Comparison of ENCODE assay signal across 26 cellular contexts in the genomic region with DNA sequence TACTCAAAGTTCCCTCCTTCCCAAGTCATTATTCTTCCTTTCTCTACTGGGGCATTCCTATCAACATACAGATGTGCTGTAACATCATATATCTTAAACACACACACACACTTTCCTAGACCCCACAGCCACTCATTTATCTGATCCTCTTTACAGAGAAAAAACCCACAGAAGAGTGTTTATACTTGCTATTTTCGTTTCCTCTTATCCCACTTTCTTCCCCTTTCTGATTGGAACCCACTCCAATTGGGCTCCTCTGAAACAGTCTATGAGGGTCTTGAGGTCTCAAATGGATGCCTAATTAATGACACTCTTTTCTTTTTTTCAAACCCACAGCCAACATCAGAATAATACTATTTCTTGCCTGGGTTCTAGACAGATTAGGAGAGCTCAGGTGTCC.
"Had no signal": no experiment of that assay in that cellular context is flagged by ENCODE, and none has a peak within 500 bp of the region (broad histone marks: within the 10 kb centered on the region; RNA-seq: fewer than 3 reads in every experiment).

No MANE protein-coding gene starts in this region.

- H3K36me3 ChIP-seq: adrenal gland, ascending aorta, cardiac muscle cell, colonic mucosa, right lobe of liver, upper lobe of left lung, vagina, WERI-Rb-1 had no signal

- H3K4me3 ChIP-seq: adrenal gland, ascending aorta, cardiac muscle cell, colonic mucosa, dorsolateral prefrontal cortex, right lobe of liver, smooth muscle cell, upper lobe of left lung, vagina had no signal

- H3K27me3 ChIP-seq: adrenal gland, ascending aorta, cardiac muscle cell, colonic mucosa, right lobe of liver, upper lobe of left lung, vagina had no signal

- H3K9me3 ChIP-seq: adrenal gland, ascending aorta, colonic mucosa, right lobe of liver, upper lobe of left lung, vagina had no signal

- H3K4me1 ChIP-seq: adrenal gland, ascending aorta, colonic mucosa, right lobe of liver, upper lobe of left lung, vagina had no signal

- DNase-seq: activated CD4-positive, alpha-beta T cell treated with anti-CD3 and anti-CD28 coated beads for 48 hours; activated CD4-positive, alpha-beta T cell treated with anti-CD3 and anti-CD28 coated beads, Interleukin-2, amount 50 U/mL, for 48 hours; activated CD8-positive, alpha-beta memory T cell treated with anti-CD3 and anti-CD28 coated beads for 24 hours; activated effector memory CD4-positive, alpha-beta T cell treated with Interleukin-2 at 50 U/mL for 16 hours; activated naive CD4-positive, alpha-beta T cell treated with Interleukin-2 at 50 U/mL for 16 hours; activated naive CD8-positive, alpha-beta T cell treated with anti-CD3 and anti-CD28 coated beads for 36 hours; adrenal gland; cerebellar nuclear complex; colonic mucosa; dorsolateral prefrontal cortex; effector memory CD4-positive, alpha-beta T cell; islet precursor cell; left cardiac atrium; left ventricle myocardium superior; right lobe of liver; stimulated activated CD4-positive, alpha-beta T cell treated with anti-CD3 and anti-CD28 coated beads, Interleukin-1b, Interleukin-23, amount 100 ng/mL, for 48 hours; stimulated activated CD4-positive, alpha-beta T cell treated with anti-CD3 and anti-CD28 coated beads, Interleukin-4, amount 100 ng/mL, for 4 hours; stimulated activated CD8-positive, alpha-beta memory T cell treated with anti-CD3 and anti-CD28 coated beads, Interleukin-4, amount 100 ng/mL, for 48 hours; stimulated activated naive CD8-positive, alpha-beta T cell treated with anti-CD3 and anti-CD28 coated beads, Interleukin-15, amount 100 ng/mL, for 72 hours; T-helper 17 cell; upper lobe of left lung; WERI-Rb-1 had no signal
